In genomic region chrX:94695910-94696309, GRCh38 we compare ENCODE assay signal across 25 cellular contexts.
"Had no signal": no experiment of that assay in that cellular context is flagged by ENCODE, and none has a peak within 500 bp of the region (broad histone marks: within the 10 kb centered on the region; RNA-seq: fewer than 3 reads in every experiment).

No MANE protein-coding gene starts in this region.

- H3K4me1 Mint-ChIP-seq: activated CD4-positive, alpha-beta T cell treated with anti-CD3 and anti-CD28 coated beads, Interleukin-2, amount 10 ng/mL, durations not matched to agents 7 days and 5 days; activated naive CD8-positive, alpha-beta T cell treated with anti-CD3 and anti-CD28 coated beads, Interleukin-2, amount 50 U/mL, for 24 hours; T-cell had no signal

- H3K27me3 Mint-ChIP-seq: activated CD4-positive, alpha-beta memory T cell treated with anti-CD3 and anti-CD28 coated beads for 36 hours; activated CD4-positive, alpha-beta T cell treated with anti-CD3 and anti-CD28 coated beads, Interleukin-2, amount 10 ng/mL, durations not matched to agents 7 days and 5 days; activated naive CD8-positive, alpha-beta T cell treated with anti-CD3 and anti-CD28 coated beads, Interleukin-2, amount 50 U/mL, for 24 hours had no signal

- H3K9me3 Mint-ChIP-seq: activated CD4-positive, alpha-beta memory T cell treated with anti-CD3 and anti-CD28 coated beads for 36 hours; activated CD4-positive, alpha-beta T cell treated with anti-CD3 and anti-CD28 coated beads, Interleukin-2, amount 10 ng/mL, durations not matched to agents 7 days and 5 days; activated T-cell treated with anti-CD3 and anti-CD28 coated beads, Interleukin-2, amount 50 U/mL, for 4 hours had no signal

- H3K36me3 ChIP-seq: brain microvascular endothelial cell, cardiac muscle cell had no signal

- DNase-seq: activated CD4-positive, alpha-beta memory T cell treated with anti-CD3 and anti-CD28 coated beads for 36 hours; activated CD4-positive, alpha-beta T cell treated with anti-CD3 and anti-CD28 coated beads, Interleukin-2, amount 10 ng/mL, durations not matched to agents 7 days and 5 days; activated CD4-positive, CD25-positive, alpha-beta regulatory T cell; activated CD8-positive, alpha-beta memory T cell treated with anti-CD3 and anti-CD28 coated beads for 24 hours; activated effector memory CD4-positive, alpha-beta T cell treated with anti-CD3 and anti-CD28 coated beads, Interleukin-2, amount 50 U/mL, for 16 hours; activated naive CD4-positive, alpha-beta T cell treated with Interleukin-2 at 50 U/mL for 16 hours; activated naive CD8-positive, alpha-beta T cell treated with anti-CD3 and anti-CD28 coated beads, Interleukin-2, amount 50 U/mL, for 24 hours; activated T-cell treated with anti-CD3 and anti-CD28 coated beads, Interleukin-2, amount 50 U/mL, for 4 hours; amniotic stem cell; brain microvascular endothelial cell; NCI-H1092; NCI-H1436 treated with DMSO at 0.1 percent for 48 hours; NCI-H1930; NCI-H2107; NCI-H2171 treated with DMSO at 0.1 percent for 48 hours; NCI-H345; NCI-H510A; NCI-H526 treated with DMSO at 0.1 percent for 48 hours; NCI-H82; T-cell; T-helper 2 cell; T1000 had no signal

- ATAC-seq: activated naive CD4-positive, alpha-beta T cell treated with anti-CD3 and anti-CD28 coated beads, Interleukin-2, amount 50 U/mL, for 72 hours; activated naive CD8-positive, alpha-beta T cell treated with anti-CD3 and anti-CD28 coated beads, Interleukin-2, amount 50 U/mL, for 24 hours; activated T-cell treated with anti-CD3 and anti-CD28 coated beads, Interleukin-2, amount 50 U/mL, for 4 hours; T-cell had no signal

- H3K4me3 ChIP-seq: cardiac muscle cell, SK-N-MC had no signal

- H3K4me3 Mint-ChIP-seq: activated CD4-positive, alpha-beta memory T cell treated with anti-CD3 and anti-CD28 coated beads for 36 hours; activated CD4-positive, alpha-beta T cell treated with anti-CD3 and anti-CD28 coated beads, Interleukin-2, amount 10 ng/mL, durations not matched to agents 7 days and 5 days; activated naive CD8-positive, alpha-beta T cell treated with anti-CD3 and anti-CD28 coated beads, Interleukin-2, amount 50 U/mL, for 24 hours; activated T-cell treated with anti-CD3 and anti-CD28 coated beads, Interleukin-2, amount 50 U/mL, for 4 hours; T-cell had no signal

- H3K36me3 Mint-ChIP-seq: activated CD4-positive, alpha-beta memory T cell treated with anti-CD3 and anti-CD28 coated beads for 36 hours; activated naive CD4-positive, alpha-beta T cell treated with anti-CD3 and anti-CD28 coated beads, Interleukin-2, amount 50 U/mL, for 72 hours; T-cell had no signal

- H3K27ac ChIP-seq: brain microvascular endothelial cell, cardiac muscle cell, SK-N-MC had no signal

- H3K27me3 ChIP-seq: brain microvascular endothelial cell, cardiac muscle cell had no signal

- H3K27ac Mint-ChIP-seq: activated CD4-positive, alpha-beta memory T cell treated with anti-CD3 and anti-CD28 coated beads for 36 hours; activated CD4-positive, alpha-beta T cell treated with anti-CD3 and anti-CD28 coated beads, Interleukin-2, amount 10 ng/mL, durations not matched to agents 7 days and 5 days; activated naive CD4-positive, alpha-beta T cell treated with anti-CD3 and anti-CD28 coated beads, Interleukin-2, amount 50 U/mL, for 72 hours; activated naive CD8-positive, alpha-beta T cell treated with anti-CD3 and anti-CD28 coated beads, Interleukin-2, amount 50 U/mL, for 24 hours; T-cell had no signal
